ENCODE assay signal across 9 cellular contexts in genomic region chr2:109604597-109604996, GRCh38. TPM values are rescaled to one million over a fixed set of nuclear protein-coding genes. Genes with fewer than 3 reads are reported as not detected.
A peak's percentile ranks its signal among the peaks of the same experiment; 100 is the strongest.
DNase-seq lines count a peak whose midpoint lies in the region; ATAC-seq, FAIRE-seq and TF ChIP-seq lines count a peak whose summit lies in the region.
"Had no signal": no experiment of that assay in that cellular context is flagged by ENCODE, and none has a peak within 500 bp of the region (broad histone marks: within the 10 kb centered on the region; RNA-seq: fewer than 3 reads in every experiment).

No MANE protein-coding gene starts in this region.

- TF ChIP-seq RAD21 in GM12878 (IDR thresholded peaks at IDR 0.05; ENCODE audit: insufficient read depth, low read depth, low read length), result no peak

- peaks cover 12% of the 10 kb centered on the region; the same call in 1 of the 2 replicates for H3F3A ChIP-seq in MM.1S (ENCODE audit: insufficient read depth, low read length)

- intact Hi-C loops in heart left ventricle (cut with DNase I), result loop anchor here in 2 of 10 donors (10.0 kb wide), 1 partner anchor 50 kb away; no protein-coding TSS in a partner anchor
- intact Hi-C loops in left ventricle myocardium inferior (cut with micrococcal nuclease), result no loop called here
- intact Hi-C loops in GM12878 (cut with micrococcal nuclease; ENCODE audit: unreplicated experiment), result loop anchor here (10.0 kb wide), 1 partner anchor 460 kb away; no protein-coding TSS in a partner anchor

- H3K9me3 ChIP-seq in heart left ventricle (no peaks in the 10 kb centered on the region), left ventricle myocardium inferior (replicated peaks) (no peaks in the 10 kb centered on the region), GM12878 (replicated peaks; ENCODE audit: control insufficient read depth, insufficient read depth, low read length) (no peaks in the 10 kb centered on the region), keratinocyte (ENCODE audit: control insufficient read depth, low read depth, low read length) (no peaks in the 10 kb centered on the region), MM.1S (replicated peaks; ENCODE audit: insufficient read depth, low read length) (no peaks in the 10 kb centered on the region)

- TF ChIP-seq EP300 in GM12878 (IDR thresholded peaks at IDR 0.05; ENCODE audit: borderline replicate concordance in 1 of 2, control insufficient read depth in 1 of 2, low read depth in 2 of 2, low read length in 2 of 2), result no peak

- CTCF ChIA-PET in GM12878 (lab: Yijun Ruan, JAX), result interaction anchor here (0.9 to 10.3 kb wide), 3 partner anchors 34 to 64 kb away, joined by 3 to 139 read pairs (median 3); no protein-coding TSS in a partner anchor

- peaks cover 2% of the 10 kb centered on the region for H3K9me1 ChIP-seq in keratinocyte (ENCODE audit: control insufficient read depth, extremely low read depth, insufficient read depth, low read length)

- H4K20me1 ChIP-seq in GM12878 (ENCODE audit: control insufficient read depth, insufficient read depth) (no peaks in the 10 kb centered on the region), keratinocyte (ENCODE audit: control insufficient read depth, extremely low read depth, insufficient read depth, low read length) (no peaks in the 10 kb centered on the region), MM.1S (ENCODE audit: insufficient read depth, low read length) (no peaks in the 10 kb centered on the region)

- POLR2A ChIA-PET in GM12878 (lab: Charles Lee), result no interaction called here

- H3K9ac ChIP-seq in GM12878 (ENCODE audit: control insufficient read depth, insufficient read depth, low read length) (no peak overlapping the region), keratinocyte (ENCODE audit: control insufficient read depth, extremely low read depth, insufficient read depth, low read length) (no peak overlapping the region), MM.1S (ENCODE audit: low read length) (no peak overlapping the region)

- in situ Hi-C loops in GM12878 (cut with MboI), result no loop called here

- no TSS peak for BruUV-seq in GM12878 (replicated peaks; lab: Mats Ljungman, UMichigan)

- no peaks in the 10 kb centered on the region for H3K36me3 ChIP-seq in heart left ventricle
- no peaks in the 10 kb centered on the region for H3K36me3 ChIP-seq in left ventricle myocardium inferior
- no peaks in the 10 kb centered on the region for H3K36me3 ChIP-seq in GM12878 (ENCODE audit: control insufficient read depth in 2 of 2, insufficient read depth in 2 of 2, low read length in 1 of 2)
- H3K36me3 ChIP-seq in keratinocyte (ENCODE audit: control insufficient read depth in 2 of 2, extremely low read depth in 1 of 2, insufficient read depth in 2 of 2, low read length in 2 of 2), result no peaks in the 10 kb centered on the region
- H3K36me3 ChIP-seq in MM.1S (replicated peaks; ENCODE audit: insufficient read depth, low read length), result no peaks in the 10 kb centered on the region

- TF ChIP-seq POLR2A in heart left ventricle (IDR thresholded peaks at IDR 0.05) (no peak), GM12878 (IDR thresholded peaks at IDR 0.05; ENCODE audit: low read depth, low read length) (no peak), erythroblast (IDR thresholded peaks at IDR 0.05; ENCODE audit: low read length) (no peak)

- H2AFZ ChIP-seq in GM12878 (ENCODE audit: control insufficient read depth, low read depth, low read length) (no peak overlapping the region), keratinocyte (ENCODE audit: control insufficient read depth, low read length) (no peak overlapping the region), MM.1S (ENCODE audit: low read length) (no peak overlapping the region)

- H3K27ac ChIP-seq in heart left ventricle, result no peak overlapping the region
- H3K27ac ChIP-seq in left ventricle myocardium inferior (replicated peaks), result no peak overlapping the region
- peak overlapping the region; percentile 20; the same call in 1 of the 2 replicates for H3K27ac ChIP-seq in GM12878 (ENCODE audit: control insufficient read depth, insufficient read depth)
- H3K27ac ChIP-seq in keratinocyte (ENCODE audit: control insufficient read depth, insufficient read depth, low read length), result peak overlapping the region; percentile 60
- H3K27ac ChIP-seq in MM.1S (ENCODE audit: low read length), result no peak overlapping the region

- RAD21 ChIA-PET in GM12878 (lab: Charles Lee; ENCODE audit: unreplicated experiment), result interaction anchor here (0.8 to 1.6 kb wide), 3 partner anchors 9 to 34 kb away, joined by 3 to 4 read pairs (median 4); partner anchors contain the start of genes SEPTIN10 and SOWAHC

- no peak overlapping the region for H3K4me2 ChIP-seq in GM12878 (ENCODE audit: control insufficient read depth, insufficient read depth)
- peak overlapping the region; percentile 49 for H3K4me2 ChIP-seq in keratinocyte (ENCODE audit: control insufficient read depth, extremely low read depth, insufficient read depth, low read depth, low read length)
- H3K4me2 ChIP-seq in MM.1S (ENCODE audit: low read depth, low read length), result no peak overlapping the region

- SMC1A ChIA-PET in GM12878 (lab: Charles Lee; ENCODE audit: uncharacterized antibody, unreplicated experiment), result interaction anchor here (1.1 to 8.8 kb wide), 6 partner anchors 9 to 131 kb away, joined by 3 to 110 read pairs (median 4); no protein-coding TSS in a partner anchor

- H3K79me2 ChIP-seq in GM12878 (ENCODE audit: control insufficient read depth, insufficient read depth, low read length), result peaks cover 60% of the 10 kb centered on the region
- peaks cover 78% of the 10 kb centered on the region for H3K79me2 ChIP-seq in keratinocyte (ENCODE audit: control insufficient read depth, insufficient read depth, low read length)
- peaks cover 89% of the 10 kb centered on the region for H3K79me2 ChIP-seq in MM.1S (ENCODE audit: low read length)

- H3K9me2 ChIP-seq in MM.1S (replicated peaks; ENCODE audit: insufficient read depth, low read length), result no peaks in the 10 kb centered on the region

- TF ChIP-seq CTCF in heart left ventricle (IDR thresholded peaks at IDR 0.05) (no peak), left ventricle myocardium inferior (IDR thresholded peaks at IDR 0.05; ENCODE audit: borderline replicate concordance) (no peak), GM12878 (IDR thresholded peaks at IDR 0.05 in 2 of 3, conservative IDR thresholded peaks at IDR 0.05 in 1 of 3; ENCODE audit: control insufficient read depth in 2 of 3, extremely low read depth in 1 of 3, insufficient read depth in 1 of 3, low read depth in 3 of 3, low read length in 3 of 3) (no peak), keratinocyte (optimal IDR thresholded peaks at IDR 0.05 in 1 of 3, IDR thresholded peaks at IDR 0.05 in 1 of 3, conservative IDR thresholded peaks at IDR 0.05 in 1 of 3; ENCODE audit: extremely low read depth in 1 of 3, insufficient read depth in 2 of 3, low read length in 3 of 3) (no peak), MM.1S (IDR thresholded peaks at IDR 0.05; ENCODE audit: low read length) (no peak)

- ATAC-seq in heart left ventricle (peak in 3 of 4 donors; percentile 46 to 89 (median 84)), GM12878 (no peak), GM21381 (IDR thresholded peaks at IDR 0.05; ENCODE audit: unreplicated experiment) (no peak)

- H3K27me3 ChIP-seq in heart left ventricle, result peaks cover 0 to 13% (median 0%) of the 10 kb centered on the region in 9 donors
- H3K27me3 ChIP-seq in left ventricle myocardium inferior (ENCODE audit: low read depth), result no peaks in the 10 kb centered on the region
- no peaks in the 10 kb centered on the region for H3K27me3 ChIP-seq in GM12878 (replicated peaks in 1 of 2; ENCODE audit: control insufficient read depth in 2 of 2, insufficient read depth in 2 of 2, low read length in 1 of 2)
- H3K27me3 ChIP-seq in keratinocyte (ENCODE audit: control insufficient read depth, extremely low read depth, insufficient read depth, low read length), result no peaks in the 10 kb centered on the region
- no peaks in the 10 kb centered on the region for H3K27me3 ChIP-seq in MM.1S (replicated peaks; ENCODE audit: insufficient read depth, low read length)

- dilution Hi-C loops in keratinocyte (cut with MboI; ENCODE audit: extremely low pct_ligation_motif_present, low sequenced_read_pairs), result no loop called here

- FAIRE-seq in GM12878 (lab: Jason Lieb, UNC) (no peak), keratinocyte (lab: Jason Lieb, UNC) (peak; percentile 96)

- 66 to 74% (median 71%) methylated on average over 5 of the region's 5 CpGs for WGBS in heart left ventricle, 4 donors
- WGBS in GM12878 (ENCODE audit: insufficient coverage, insufficient replicate concordance, low lambda C conversion rate, missing lambda C conversion rate), result 64% methylated on average over 5 of the region's 5 CpGs

- no peak overlapping the region for H3K4me3 ChIP-seq in heart left ventricle
- H3K4me3 ChIP-seq in left ventricle myocardium inferior, result no peak overlapping the region
- H3K4me3 ChIP-seq in GM12878, result no peak overlapping the region
- no peak overlapping the region for H3K4me3 ChIP-seq in keratinocyte (ENCODE audit: control insufficient read depth in 2 of 3, extremely low read depth in 1 of 3, insufficient read depth in 2 of 3, low read depth in 1 of 3, low read length in 3 of 3)
- H3K4me3 ChIP-seq in MM.1S (ENCODE audit: low read length), result no peak overlapping the region

- DNase-seq in heart left ventricle (peak in 2 of 5 donors; percentile 39 to 59), left ventricle myocardium inferior (no peak), GM12878 (ENCODE audit: low read depth, low spot score) (no peak), keratinocyte (ENCODE audit: low read depth, low spot score) (peak; percentile 94), erythroblast (lab: John Stamatoyannopoulos, UW) (no peak), midbrain (lab: John Stamatoyannopoulos, UW) (no peak), MM.1S (no peak)
- DNase-seq: NCI-H748 treated with DMSO at 0.1 percent for 48 hours had no signal

- H3K4me1 ChIP-seq in heart left ventricle, result peaks cover 0 to 54% (median 20%) of the 10 kb centered on the region in 12 donors
- peaks cover 66% of the 10 kb centered on the region for H3K4me1 ChIP-seq in left ventricle myocardium inferior
- H3K4me1 ChIP-seq in GM12878 (ENCODE audit: control insufficient read depth, insufficient read depth, low read length), result peaks cover 10% of the 10 kb centered on the region
- peaks cover 49% of the 10 kb centered on the region for H3K4me1 ChIP-seq in keratinocyte (ENCODE audit: control insufficient read depth, extremely low read depth, insufficient read depth, low read length)
- peaks cover 19% of the 10 kb centered on the region for H3K4me1 ChIP-seq in MM.1S (ENCODE audit: low read length)

RNA-seq across cellular contexts. Expression of gene SEPTIN10, which starts 9.2 kb away (rescaled TPM):
- total RNA-seq in heart left ventricle (10 to 100 TPM; 35.4 to 84.6 (median 50.0) TPM), left ventricle myocardium inferior (55.4 TPM), GM12878 (2014; rRNA removed) (50.0 and 57.9 TPM in 2 replicates), GM12878 (2014; rRNA removed; fragmentation: Illumina TruSeq; extraction: Trizol) (74.8 and 77.5 TPM in 2 replicates), GM12878 (2021) (96.2 and 98.5 TPM in 2 replicates)
- polyA plus RNA-seq in heart left ventricle (10 to 100 TPM; 13.5 to 38.8 TPM), GM12878 (2011; rRNA removed) (20.2 and 28.7 TPM in 2 replicates), GM12878 (2014; fragmentation: Illumina TruSeq; extraction: Trizol) (112 and 142 TPM in 2 replicates), GM12878 (2014; fragmentation: Nextera tagmentation; extraction: Ambion mirVana) (10 to 100 TPM; 32.7 to 38.6 TPM), GM12878 (2014; rRNA removed) (47.9 and 50.7 TPM in 2 replicates), GM12878 (2016; fragmentation: Nextera tagmentation; extraction: Ambion mirVana) (100 to 1,000 TPM; 132 TPM), keratinocyte (44.9 to 72.6 TPM (median 71.8 TPM) in 3 replicates)
- 75.8 and 85.6 TPM in 2 replicates for total RNA-seq in GM12878 (2013; cell fraction: nucleolus; rRNA removed)
- polyA plus RNA-seq in GM12878 (2011; ENCODE audit: low read depth), result 9.4 TPM
- 9.1 and 14.6 TPM in 2 replicates for polyA plus RNA-seq in GM12878 (2011; cell fraction: cytosol; rRNA removed)
- polyA plus RNA-seq in GM12878 (2011; cell fraction: nucleus; rRNA removed), result 14.7 and 16.7 TPM in 2 replicates
- polyA plus RNA-seq in GM12878 (2012), result 17.2 and 30.7 TPM in 2 replicates
- 15.4 and 26.8 TPM in 2 replicates for polyA minus RNA-seq in GM12878 (2011; rRNA and poly(A)+ RNA removed)
- 16.3 and 20.0 TPM in 2 replicates for polyA minus RNA-seq in GM12878 (2011; cell fraction: cytosol; rRNA and poly(A)+ RNA removed)
- 11.0 and 17.6 TPM in 2 replicates for polyA minus RNA-seq in GM12878 (2011; cell fraction: nucleus; rRNA and poly(A)+ RNA removed)
- 68.7 TPM for polyA plus RNA-seq in keratinocyte (2011; ENCODE audit: low read depth)
- polyA plus RNA-seq in keratinocyte (2011; cell fraction: cytosol; rRNA removed), result 62.6 and 94.0 TPM in 2 replicates
- polyA plus RNA-seq in keratinocyte (2011; cell fraction: nucleus; rRNA removed), result 53.4 and 58.7 TPM in 2 replicates
- 36.9 and 65.6 TPM in 2 replicates for polyA plus RNA-seq in keratinocyte (2012; ENCODE audit: low replicate concordance)
- 10.3 to 54.1 TPM (median 27.0 TPM) in 3 replicates for polyA minus RNA-seq in keratinocyte
- 56.6 TPM for polyA minus RNA-seq in keratinocyte (2011; cell fraction: cytosol; rRNA and poly(A)+ RNA removed)
- polyA minus RNA-seq in keratinocyte (2011; cell fraction: nucleus; rRNA and poly(A)+ RNA removed), result 21.1 and 45.1 TPM in 2 replicates

RNA-seq across cellular contexts. Expression of gene SOWAHC, which starts 9.6 kb away (rescaled TPM):
- total RNA-seq in heart left ventricle (1 to 10 TPM; 1.3 to 4.2 (median 2.3) TPM), left ventricle myocardium inferior (2.3 TPM), GM12878 (2014; rRNA removed) (2.2 and 2.6 TPM in 2 replicates), GM12878 (2014; rRNA removed; fragmentation: Illumina TruSeq; extraction: Trizol) (2.0 and 2.2 TPM in 2 replicates), GM12878 (2021) (2.0 and 2.6 TPM in 2 replicates)
- polyA plus RNA-seq in heart left ventricle (1 to 10 TPM in 1 of 2 donors, under 1 TPM in 1; 0.91 to 1.8 TPM), GM12878 (2011; rRNA removed) (0.48 and 0.61 TPM in 2 replicates), GM12878 (2014; fragmentation: Illumina TruSeq; extraction: Trizol) (1.9 and 2.1 TPM in 2 replicates), GM12878 (2014; fragmentation: Nextera tagmentation; extraction: Ambion mirVana) (1 to 10 TPM; 1.0 to 1.1 TPM), GM12878 (2014; rRNA removed) (1.9 and 2.2 TPM in 2 replicates), GM12878 (2016; fragmentation: Nextera tagmentation; extraction: Ambion mirVana) (1 to 10 TPM; 1.6 TPM), keratinocyte (15.1 to 22.3 TPM (median 18.0 TPM) in 3 replicates)
- total RNA-seq in GM12878 (2013; cell fraction: nucleolus; rRNA removed), result 1.9 and 3.1 TPM in 2 replicates
- polyA plus RNA-seq in GM12878 (2011; ENCODE audit: low read depth), result 0.49 TPM
- 0.18 and 0.23 TPM in 2 replicates for polyA plus RNA-seq in GM12878 (2011; cell fraction: cytosol; rRNA removed)
- 0.51 and 0.89 TPM in 2 replicates for polyA plus RNA-seq in GM12878 (2011; cell fraction: nucleus; rRNA removed)
- polyA plus RNA-seq in GM12878 (2012), result 1.2 and 1.5 TPM in 2 replicates
- polyA minus RNA-seq in GM12878 (2011; rRNA and poly(A)+ RNA removed), result 0.07 and 0.36 TPM in 2 replicates
- polyA minus RNA-seq in GM12878 (2011; cell fraction: cytosol; rRNA and poly(A)+ RNA removed), result 0.21 TPM in 1 of 2 replicates, not detected in the other
- 0.24 and 0.57 TPM in 2 replicates for polyA minus RNA-seq in GM12878 (2011; cell fraction: nucleus; rRNA and poly(A)+ RNA removed)
- 15.1 TPM for polyA plus RNA-seq in keratinocyte (2011; ENCODE audit: low read depth)
- polyA plus RNA-seq in keratinocyte (2011; cell fraction: cytosol; rRNA removed), result 15.6 and 23.6 TPM in 2 replicates
- polyA plus RNA-seq in keratinocyte (2011; cell fraction: nucleus; rRNA removed), result 13.6 and 16.4 TPM in 2 replicates
- 20.2 and 30.0 TPM in 2 replicates for polyA plus RNA-seq in keratinocyte (2012; ENCODE audit: low replicate concordance)
- polyA minus RNA-seq in keratinocyte, result 7.1 to 13.6 TPM (median 10.7 TPM) in 3 replicates
- polyA minus RNA-seq in keratinocyte (2011; cell fraction: cytosol; rRNA and poly(A)+ RNA removed), result 37.8 TPM
- polyA minus RNA-seq in keratinocyte (2011; cell fraction: nucleus; rRNA and poly(A)+ RNA removed), result 15.7 and 19.1 TPM in 2 replicates

Comparison
In these comparisons a context has a peak if more than half of its experiments do, and no peak if none do; other contexts are left out.
1. ATAC-seq: peak in heart left ventricle (3 of 4); none in GM12878 (single experiment) and GM21381 (single experiment).
2. H3K27ac ChIP-seq: peak in GM12878 (single experiment) and keratinocyte (single experiment); none in heart left ventricle (0 of 12), left ventricle myocardium inferior (single experiment) and MM.1S (single experiment).